1 cellular context compared by ENCODE assay signal in the genomic region with DNA sequence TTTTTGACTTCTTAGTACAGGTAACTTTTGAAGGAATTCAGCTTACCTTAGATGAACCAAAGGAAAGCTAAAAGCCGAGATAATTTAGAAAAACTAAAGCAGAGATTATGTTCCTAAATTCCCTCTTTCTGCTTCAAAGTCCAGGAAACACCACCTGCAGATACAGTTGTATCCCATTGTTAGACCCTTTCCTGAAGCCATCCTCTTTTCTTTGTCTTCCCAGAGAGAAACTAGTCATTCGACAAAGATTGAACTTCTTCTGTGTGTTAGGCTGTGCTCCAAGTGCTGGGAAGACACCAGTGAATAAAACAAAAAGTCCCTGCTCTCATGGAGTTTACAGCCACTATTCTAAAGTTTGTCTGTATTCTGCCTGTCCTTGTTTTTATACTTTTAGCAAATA.
TF ChIP-seq lines count a peak whose summit lies in the region.

No MANE protein-coding gene starts in this region.

TF ChIP-seq in GM12878, 131 proteins besides CTCF, POLR2A, EP300 and RAD21:
- TF ChIP-seq POLR2AphosphoS5 (IDR thresholded peaks at IDR 0.05; ENCODE audit: low read length): no peak
- TF ChIP-seq RAD51 (IDR thresholded peaks at IDR 0.05): no peak
- TF ChIP-seq LARP7 (IDR thresholded peaks at IDR 0.05): no peak
- TF ChIP-seq PAX5 (IDR thresholded peaks at IDR 0.05; ENCODE audit: borderline replicate concordance, low read depth, low read length): no peak
- no peak for TF ChIP-seq NFYA (IDR thresholded peaks at IDR 0.05; ENCODE audit: borderline replicate concordance, low read depth, low read length)
- TF ChIP-seq, protein P1, sequence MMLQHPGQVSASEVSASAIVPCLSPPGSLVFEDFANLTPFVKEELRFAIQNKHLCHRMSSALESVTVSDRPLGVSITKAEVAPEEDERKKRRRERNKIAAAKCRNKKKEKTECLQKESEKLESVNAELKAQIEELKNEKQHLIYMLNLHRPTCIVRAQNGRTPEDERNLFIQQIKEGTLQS (IDR thresholded peaks at IDR 0.05; ENCODE audit: borderline replicate concordance, extremely low read depth, low read depth, low read length): no peak
- no peak for TF ChIP-seq SUPT20H (IDR thresholded peaks at IDR 0.05; ENCODE audit: borderline replicate concordance, control insufficient read depth, low read depth, low read length)
- TF ChIP-seq, protein P2, sequence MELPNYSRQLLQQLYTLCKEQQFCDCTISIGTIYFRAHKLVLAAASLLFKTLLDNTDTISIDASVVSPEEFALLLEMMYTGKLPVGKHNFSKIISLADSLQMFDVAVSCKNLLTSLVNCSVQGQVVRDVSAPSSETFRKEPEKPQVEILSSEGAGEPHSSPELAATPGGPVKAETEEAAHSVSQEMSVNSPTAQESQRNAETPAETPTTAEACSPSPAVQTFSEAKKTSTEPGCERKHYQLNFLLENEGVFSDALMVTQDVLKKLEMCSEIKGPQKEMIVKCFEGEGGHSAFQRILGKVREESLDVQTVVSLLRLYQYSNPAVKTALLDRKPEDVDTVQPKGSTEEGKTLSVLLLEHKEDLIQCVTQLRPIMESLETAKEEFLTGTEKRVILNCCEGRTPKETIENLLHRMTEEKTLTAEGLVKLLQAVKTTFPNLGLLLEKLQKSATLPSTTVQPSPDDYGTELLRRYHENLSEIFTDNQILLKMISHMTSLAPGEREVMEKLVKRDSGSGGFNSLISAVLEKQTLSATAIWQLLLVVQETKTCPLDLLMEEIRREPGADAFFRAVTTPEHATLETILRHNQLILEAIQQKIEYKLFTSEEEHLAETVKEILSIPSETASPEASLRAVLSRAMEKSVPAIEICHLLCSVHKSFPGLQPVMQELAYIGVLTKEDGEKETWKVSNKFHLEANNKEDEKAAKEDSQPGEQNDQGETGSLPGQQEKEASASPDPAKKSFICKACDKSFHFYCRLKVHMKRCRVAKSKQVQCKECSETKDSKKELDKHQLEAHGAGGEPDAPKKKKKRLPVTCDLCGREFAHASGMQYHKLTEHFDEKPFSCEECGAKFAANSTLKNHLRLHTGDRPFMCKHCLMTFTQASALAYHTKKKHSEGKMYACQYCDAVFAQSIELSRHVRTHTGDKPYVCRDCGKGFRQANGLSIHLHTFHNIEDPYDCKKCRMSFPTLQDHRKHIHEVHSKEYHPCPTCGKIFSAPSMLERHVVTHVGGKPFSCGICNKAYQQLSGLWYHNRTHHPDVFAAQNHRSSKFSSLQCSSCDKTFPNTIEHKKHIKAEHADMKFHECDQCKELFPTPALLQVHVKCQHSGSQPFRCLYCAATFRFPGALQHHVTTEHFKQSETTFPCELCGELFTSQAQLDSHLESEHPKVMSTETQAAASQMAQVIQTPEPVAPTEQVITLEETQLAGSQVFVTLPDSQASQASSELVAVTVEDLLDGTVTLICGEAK (IDR thresholded peaks at IDR 0.05; ENCODE audit: borderline replicate concordance): no peak
- no peak for TF ChIP-seq POU2F2 (IDR thresholded peaks at IDR 0.05; ENCODE audit: borderline replicate concordance, low read depth, low read length)
- TF ChIP-seq ZZZ3 (IDR thresholded peaks at IDR 0.05; ENCODE audit: control insufficient read depth, insufficient read length, low read depth): no peak
- no peak for TF ChIP-seq NRF1 (conservative IDR thresholded peaks at IDR 0.05; ENCODE audit: low read depth, low read length)
- no peak for TF ChIP-seq TARDBP (IDR thresholded peaks at IDR 0.05; ENCODE audit: borderline replicate concordance)
- TF ChIP-seq TCF3 (IDR thresholded peaks at IDR 0.05; ENCODE audit: borderline replicate concordance, insufficient read depth, low read depth, low read length): no peak
- TF ChIP-seq TBL1XR1 (IDR thresholded peaks at IDR 0.05; ENCODE audit: low read depth, low read length): no peak
- no peak for TF ChIP-seq JUNB (IDR thresholded peaks at IDR 0.05)
